Comparison of ENCODE assay signal across 16 cellular contexts in the genomic region with DNA sequence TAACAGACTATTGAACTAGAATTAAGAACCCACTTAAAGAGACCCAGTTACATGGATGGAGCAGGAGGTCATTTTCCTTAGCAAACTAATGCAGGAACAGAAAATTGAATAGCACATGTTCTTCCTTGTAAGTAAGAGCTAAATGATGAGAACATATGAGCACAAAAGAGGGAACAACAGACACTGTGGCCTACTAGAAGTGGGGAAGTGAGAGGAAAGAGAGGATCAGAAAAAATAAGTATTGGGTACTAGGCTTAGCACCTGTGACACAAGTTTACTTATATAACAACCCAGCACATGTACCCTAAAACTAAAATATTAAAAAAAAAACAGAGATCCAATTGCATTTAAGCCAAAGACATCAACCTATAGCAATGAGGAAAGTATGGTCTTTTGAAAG. TPM values are rescaled to one million over a fixed set of nuclear protein-coding genes. Genes with fewer than 3 reads are reported as not detected.
DNase-seq lines count a peak whose midpoint lies in the region; ATAC-seq and TF ChIP-seq lines count a peak whose summit lies in the region.
"Had no signal": no experiment of that assay in that cellular context is flagged by ENCODE, and none has a peak within 500 bp of the region (broad histone marks: within the 10 kb centered on the region; RNA-seq: fewer than 3 reads in every experiment).

No MANE protein-coding gene starts in this region.

- no peaks in the 10 kb centered on the region for H3F3A ChIP-seq in MM.1S (ENCODE audit: insufficient read depth, low read length)

- no peaks in the 10 kb centered on the region for H3K27me3 ChIP-seq in layer of hippocampus (ENCODE audit: control insufficient read depth, insufficient read depth, low read length)
- no peaks in the 10 kb centered on the region for H3K27me3 ChIP-seq in MM.1S (replicated peaks; ENCODE audit: insufficient read depth, low read length)
- H3K27me3 ChIP-seq: BLaER1 had no signal

- H3K36me3 ChIP-seq in MM.1S (replicated peaks; ENCODE audit: insufficient read depth, low read length) = no peaks in the 10 kb centered on the region

- H3K4me3 ChIP-seq in MM.1S (ENCODE audit: low read length) = no peak overlapping the region
- H3K4me3 ChIP-seq: BLaER1 had no signal

- no peaks in the 10 kb centered on the region for H3K9me2 ChIP-seq in MM.1S (replicated peaks; ENCODE audit: insufficient read depth, low read length)

- no peaks in the 10 kb centered on the region for H4K20me1 ChIP-seq in MM.1S (ENCODE audit: insufficient read depth, low read length)

- no peaks in the 10 kb centered on the region for H3K9me3 ChIP-seq in MM.1S (replicated peaks; ENCODE audit: insufficient read depth, low read length)
- H3K9me3 ChIP-seq: BLaER1 had no signal

- TF ChIP-seq CTCF in MM.1S (IDR thresholded peaks at IDR 0.05; ENCODE audit: low read length) = no peak

- ATAC-seq in GM18511 (IDR thresholded peaks at IDR 0.05; ENCODE audit: unreplicated experiment) (peak; percentile 64), GM21717 (IDR thresholded peaks at IDR 0.05; ENCODE audit: unreplicated experiment) (peak; percentile 74), HG03442 (IDR thresholded peaks at IDR 0.05; ENCODE audit: unreplicated experiment) (peak; percentile 66)
- ATAC-seq: activated CD4-positive, alpha-beta T cell treated with anti-CD3 and anti-CD28 coated beads for 36 hours; PC-3; stimulated activated naive CD8-positive, alpha-beta T cell treated with anti-CD3 and anti-CD28 coated beads, Interleukin-15, Interleukin-2, amounts not matched to agents 100 U/mL and 50 U/mL, for 24 hours had no signal

- no peak overlapping the region for H3K4me2 ChIP-seq in MM.1S (ENCODE audit: low read depth, low read length)
- H3K4me2 ChIP-seq: BLaER1 had no signal

- DNase-seq in NCI-H2171 treated with DMSO at 0.1 percent for 48 hours (lab: John Stamatoyannopoulos, UW) (no peak), cerebellum (ENCODE audit: low spot score) (no peak), MM.1S (no peak), NCI-H1694 treated with DMSO at 0.1 percent for 48 hours (lab: John Stamatoyannopoulos, UW) (no peak)
- DNase-seq: activated CD4-positive, alpha-beta T cell treated with anti-CD3 and anti-CD28 coated beads for 36 hours; HCEC 1CT; kidney glomerular epithelial cell; PC-3; stimulated activated CD4-positive, alpha-beta T cell treated with anti-CD3 and anti-CD28 coated beads, Interleukin-2, amount 100 ng/mL, for 24 hours; stimulated activated naive CD8-positive, alpha-beta T cell treated with anti-CD3 and anti-CD28 coated beads, Interleukin-15, Interleukin-2, amounts not matched to agents 100 U/mL and 50 U/mL, for 24 hours; T-helper 1 cell had no signal

- H2AFZ ChIP-seq in MM.1S (ENCODE audit: low read length) = no peak overlapping the region

- H3K9ac ChIP-seq in MM.1S (ENCODE audit: low read length) = no peak overlapping the region
- H3K9ac ChIP-seq: BLaER1 had no signal

- H3K27ac ChIP-seq in layer of hippocampus (ENCODE audit: low read depth, low read length) (peak overlapping the region; percentile 58), MM.1S (ENCODE audit: low read length) (no peak overlapping the region)
- H3K27ac ChIP-seq: BLaER1 had no signal

- no peaks in the 10 kb centered on the region for H3K4me1 ChIP-seq in MM.1S (ENCODE audit: low read length)
- H3K4me1 ChIP-seq: BLaER1 had no signal

- peaks cover 32% of the 10 kb centered on the region for H3K79me2 ChIP-seq in MM.1S (ENCODE audit: low read length)

RNA-seq across cellular contexts. Expression of a gene that starts 26.2 kb away (rescaled TPM):
- total RNA-seq in cerebellum = 45.3 TPM
